Comparison of ENCODE assay signal across 29 cellular contexts in the genomic region with DNA sequence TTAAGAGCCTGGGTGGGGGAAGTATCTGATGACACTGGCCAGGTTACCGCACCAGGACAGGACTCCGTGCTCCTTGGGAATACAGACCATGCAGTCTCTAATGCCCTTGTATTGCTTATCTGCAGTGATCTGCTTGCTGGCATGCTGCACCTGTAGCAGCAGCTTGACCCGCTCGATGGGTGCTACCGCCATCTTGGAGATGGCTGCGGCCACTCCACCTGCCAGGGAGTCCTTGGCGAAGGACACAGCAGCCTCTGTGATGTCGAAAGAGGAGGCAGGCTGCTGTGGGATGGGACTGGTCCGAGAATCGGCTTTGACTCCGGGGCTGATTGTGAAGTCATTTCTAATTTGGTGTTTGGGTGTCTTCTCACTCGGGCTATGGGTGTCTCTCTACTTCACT. TPM values are rescaled to one million over a fixed set of nuclear protein-coding genes. Genes with fewer than 3 reads are reported as not detected.
"Had no signal": no experiment of that assay in that cellular context is flagged by ENCODE, and none has a peak within 500 bp of the region (broad histone marks: within the 10 kb centered on the region; RNA-seq: fewer than 3 reads in every experiment).

No MANE protein-coding gene starts in this region.

- ATAC-seq: activated CD4-positive, alpha-beta T cell treated with anti-CD3 and anti-CD28 coated beads for 36 hours; activated CD8-positive, alpha-beta memory T cell treated with anti-CD3 and anti-CD28 coated beads, Interleukin-2, amount 10 ng/mL, durations not matched to agents 7 days and 5 days; activated CD8-positive, alpha-beta T cell treated with anti-CD3 and anti-CD28 coated beads, Interleukin-2, amount 10 ng/mL, durations not matched to agents 7 days and 5 days; activated naive CD4-positive, alpha-beta T cell treated with anti-CD3 and anti-CD28 coated beads, Interleukin-2, amount 50 U/mL, for 72 hours; activated T-cell treated with anti-CD3 and anti-CD28 coated beads, Interleukin-2, amount 50 U/mL, for 72 hours; esophagus mucosa; gastrocnemius medialis; T-helper 17 cell had no signal

- H3K4me3 ChIP-seq: gastrocnemius medialis had no signal

- H3K27me3 ChIP-seq: brain microvascular endothelial cell had no signal

- H3K27ac Mint-ChIP-seq: activated CD4-positive, alpha-beta memory T cell treated with anti-CD3 and anti-CD28 coated beads for 36 hours; activated CD4-positive, alpha-beta T cell treated with anti-CD3 and anti-CD28 coated beads for 36 hours; activated CD4-positive, alpha-beta T cell treated with anti-CD3 and anti-CD28 coated beads, Interleukin-2, amount 10 ng/mL, durations not matched to agents 24 days and 14 days; activated CD8-positive, alpha-beta memory T cell treated with anti-CD3 and anti-CD28 coated beads, Interleukin-2, amount 10 ng/mL, durations not matched to agents 7 days and 5 days; activated CD8-positive, alpha-beta T cell treated with anti-CD3 and anti-CD28 coated beads, Interleukin-2, amount 10 ng/mL, durations not matched to agents 7 days and 5 days; activated naive CD4-positive, alpha-beta T cell treated with anti-CD3 and anti-CD28 coated beads, Interleukin-2, amount 10 ng/mL, durations not matched to agents 7 days and 5 days; activated naive CD4-positive, alpha-beta T cell treated with anti-CD3 and anti-CD28 coated beads, Interleukin-2, amount 50 U/mL, for 72 hours; activated T-cell treated with anti-CD3 and anti-CD28 coated beads, Interleukin-2, amount 50 U/mL, for 24 hours; activated T-cell treated with anti-CD3 and anti-CD28 coated beads, Interleukin-2, amount 50 U/mL, for 72 hours; T-helper 17 cell; T-helper 2 cell treated with Interferon-gamma antibody and Interleukin-4, amounts not matched to agents 5 μg/mL and 100 μg/mL, for 36 hours had no signal

- H3K4me1 ChIP-seq: foreskin keratinocyte, gastrocnemius medialis had no signal

- H3K9me3 ChIP-seq: gastrocnemius medialis had no signal

- DNase-seq: activated CD4-positive, alpha-beta memory T cell treated with anti-CD3 and anti-CD28 coated beads for 36 hours; activated CD4-positive, alpha-beta T cell treated with anti-CD3 and anti-CD28 coated beads for 36 hours; activated CD4-positive, alpha-beta T cell treated with anti-CD3 and anti-CD28 coated beads, Interleukin-2, amount 10 ng/mL, durations not matched to agents 24 days and 14 days; activated CD4-positive, CD25-positive, alpha-beta regulatory T cell; activated CD4-positive, CD25-positive, alpha-beta regulatory T cell treated with anti-CD3 and anti-CD28 coated beads, Interleukin-2, amount 50 U/mL, for 72 hours; activated CD8-positive, alpha-beta memory T cell treated with anti-CD3 and anti-CD28 coated beads, Interleukin-2, amount 10 ng/mL, durations not matched to agents 7 days and 5 days; activated CD8-positive, alpha-beta memory T cell treated with anti-CD3 and anti-CD28 coated beads, Interleukin-2, amount 50 U/mL, for 4 hours; activated CD8-positive, alpha-beta T cell treated with anti-CD3 and anti-CD28 coated beads, Interleukin-2, amount 10 ng/mL, durations not matched to agents 7 days and 5 days; activated gamma-delta T cell; activated naive CD4-positive, alpha-beta T cell; activated naive CD4-positive, alpha-beta T cell treated with anti-CD3 and anti-CD28 coated beads, Interleukin-2, amount 10 ng/mL, durations not matched to agents 7 days and 5 days; activated T-cell treated with anti-CD3 and anti-CD28 coated beads, Interleukin-2, amount 50 U/mL, for 24 hours; activated T-cell treated with anti-CD3 and anti-CD28 coated beads, Interleukin-2, amount 50 U/mL, for 72 hours; amniotic stem cell; anterior cingulate cortex; brain microvascular endothelial cell; cortex of kidney; effector CD8-positive, alpha-beta T cell; gastrocnemius medialis; glutamatergic neuron; T-helper 17 cell; T1000 had no signal

- H3K4me3 Mint-ChIP-seq: activated CD4-positive, alpha-beta memory T cell treated with anti-CD3 and anti-CD28 coated beads for 36 hours; activated CD4-positive, alpha-beta T cell treated with anti-CD3 and anti-CD28 coated beads for 36 hours; activated CD4-positive, alpha-beta T cell treated with anti-CD3 and anti-CD28 coated beads, Interleukin-2, amount 10 ng/mL, durations not matched to agents 24 days and 14 days; activated CD8-positive, alpha-beta memory T cell treated with anti-CD3 and anti-CD28 coated beads, Interleukin-2, amount 10 ng/mL, durations not matched to agents 7 days and 5 days; activated CD8-positive, alpha-beta T cell treated with anti-CD3 and anti-CD28 coated beads, Interleukin-2, amount 10 ng/mL, durations not matched to agents 7 days and 5 days; activated naive CD4-positive, alpha-beta T cell treated with anti-CD3 and anti-CD28 coated beads, Interleukin-2, amount 10 ng/mL, durations not matched to agents 7 days and 5 days; activated T-cell treated with anti-CD3 and anti-CD28 coated beads, Interleukin-2, amount 50 U/mL, for 24 hours; activated T-cell treated with anti-CD3 and anti-CD28 coated beads, Interleukin-2, amount 50 U/mL, for 72 hours; central memory CD8-positive, alpha-beta T cell; T-helper 17 cell; T-helper 2 cell treated with Interferon-gamma antibody and Interleukin-4, amounts not matched to agents 5 μg/mL and 100 μg/mL, for 36 hours had no signal

- H3K36me3 ChIP-seq: brain microvascular endothelial cell, gastrocnemius medialis had no signal

- H3K27me3 Mint-ChIP-seq: activated CD4-positive, alpha-beta memory T cell treated with anti-CD3 and anti-CD28 coated beads for 36 hours; activated CD4-positive, alpha-beta T cell treated with anti-CD3 and anti-CD28 coated beads for 36 hours; activated CD4-positive, alpha-beta T cell treated with anti-CD3 and anti-CD28 coated beads, Interleukin-2, amount 10 ng/mL, durations not matched to agents 24 days and 14 days; activated T-cell treated with anti-CD3 and anti-CD28 coated beads, Interleukin-2, amount 50 U/mL, for 24 hours; central memory CD8-positive, alpha-beta T cell; T-helper 17 cell had no signal

- H3K27ac ChIP-seq: brain microvascular endothelial cell, foreskin keratinocyte, gastrocnemius medialis had no signal

RNA-seq across cellular contexts. Expression of a gene that starts 3.1 kb away (rescaled TPM):
- total RNA-seq: astrocyte had no signal

RNA-seq across cellular contexts. Expression of a gene that starts 32.5 kb away (rescaled TPM):
- total RNA-seq: cardiac septum had no signal
